9 cellular contexts compared by ENCODE assay signal in the genomic region with DNA sequence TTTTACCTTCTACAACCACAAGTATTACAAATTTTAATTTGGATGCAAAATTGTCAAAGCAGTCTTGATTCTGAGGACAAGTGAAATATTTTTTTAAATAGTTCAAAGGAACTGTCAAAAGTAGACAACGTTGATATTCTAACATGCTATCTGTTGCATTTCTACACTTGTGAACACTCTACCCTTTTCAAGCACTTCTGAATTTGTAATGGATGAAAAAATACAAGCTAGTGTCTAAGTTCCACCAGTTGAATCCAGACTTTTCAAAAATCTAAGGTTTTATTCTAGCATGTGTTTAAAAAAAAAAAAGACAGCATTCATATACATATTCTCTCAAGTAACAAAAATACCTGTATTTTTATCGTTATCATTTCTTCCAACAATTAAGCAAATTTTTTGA. TPM values are rescaled to one million over a fixed set of nuclear protein-coding genes. Genes with fewer than 3 reads are reported as not detected.
DNase-seq lines count a peak whose midpoint lies in the region; ATAC-seq and TF ChIP-seq lines count a peak whose summit lies in the region.
"Had no signal": no experiment of that assay in that cellular context is flagged by ENCODE, and none has a peak within 500 bp of the region (broad histone marks: within the 10 kb centered on the region; RNA-seq: fewer than 3 reads in every experiment).

No MANE protein-coding gene starts in this region.

- no peaks in the 10 kb centered on the region for H3K27me3 Mint-ChIP-seq in MCF 10A (ENCODE audit: insufficient read depth, unreplicated experiment)
- H3K27me3 Mint-ChIP-seq in activated naive CD8-positive, alpha-beta T cell treated with anti-CD3 and anti-CD28 coated beads, Interleukin-2, amount 10 ng/mL, durations not matched to agents 7 days and 5 days, result no peaks in the 10 kb centered on the region

- H3K27ac Mint-ChIP-seq in MCF 10A (ENCODE audit: low read depth, unreplicated experiment), result no peak overlapping the region
- H3K27ac Mint-ChIP-seq in activated naive CD8-positive, alpha-beta T cell treated with anti-CD3 and anti-CD28 coated beads, Interleukin-2, amount 10 ng/mL, durations not matched to agents 7 days and 5 days, result peak overlapping the region; percentile 99

- H3K27ac ChIP-seq in breast epithelium (no peak overlapping the region), liver (ENCODE audit: low read depth in 1 of 2, low read length in 2 of 2) (no peak overlapping the region), tibial artery (peak overlapping the region in 1 of 2 donors; percentile 96)

- H3K4me3 Mint-ChIP-seq in MCF 10A (ENCODE audit: unreplicated experiment), result no peak overlapping the region
- peak overlapping the region; percentile 96 for H3K4me3 Mint-ChIP-seq in activated naive CD8-positive, alpha-beta T cell treated with anti-CD3 and anti-CD28 coated beads, Interleukin-2, amount 10 ng/mL, durations not matched to agents 7 days and 5 days

- H3K9me3 ChIP-seq in breast epithelium, result no peaks in the 10 kb centered on the region
- H3K9me3 ChIP-seq in liver (ENCODE audit: control insufficient read depth in 4 of 4, low read length in 3 of 4), result no peaks in the 10 kb centered on the region
- no peaks in the 10 kb centered on the region for H3K9me3 ChIP-seq in tibial artery

- POLR2A ChIA-PET in MCF 10A (lab: Yijun Ruan, JAX), result interaction anchor here (0.6 to 9.2 kb wide), 22 partner anchors 11 to 952 kb away, joined by 3 to 193 read pairs (median 5); a partner anchor contains a TSS
- POLR2A ChIA-PET in activated naive CD8-positive, alpha-beta T cell treated with anti-CD3 and anti-CD28 coated beads, Interleukin-2, amount 10 ng/mL, durations not matched to agents 7 days and 5 days (lab: Charles Lee), result interaction anchor here (4.9 kb wide), 1 partner anchor 13 kb away, joined by 28 read pairs; no protein-coding TSS in a partner anchor

- H3K4me3 ChIP-seq in breast epithelium, result peak overlapping the region in 2 of 3 donors; percentile 98 to 99
- H3K4me3 ChIP-seq in liver (ENCODE audit: low read depth in 1 of 3, low read length in 3 of 3), result peak overlapping the region in 1 of 3 donors; percentile 100
- H3K4me3 ChIP-seq in tibial artery, result peak overlapping the region; percentile 77 to 98

- no peak for DNase-seq in breast epithelium (ENCODE audit: low spot score in 2 of 2)
- no peak for DNase-seq in MCF 10A (ENCODE audit: unreplicated experiment)
- DNase-seq in activated naive CD8-positive, alpha-beta T cell treated with anti-CD3 and anti-CD28 coated beads, Interleukin-2, amount 10 ng/mL, durations not matched to agents 7 days and 5 days, result no peak
- no peak for DNase-seq in tibial artery
- DNase-seq in activated CD8-positive, alpha-beta memory T cell treated with anti-CD3 and anti-CD28 coated beads, Interleukin-2, amount 50 U/mL, for 4 hours, result no peak
- DNase-seq: amniotic stem cell had no signal

- H3K27me3 ChIP-seq in breast epithelium (no peaks in the 10 kb centered on the region), liver (ENCODE audit: control insufficient read depth in 4 of 4, insufficient read depth in 4 of 4, low read length in 3 of 4) (no peaks in the 10 kb centered on the region), tibial artery (no peaks in the 10 kb centered on the region)

- CTCF ChIA-PET in MCF 10A (lab: Yijun Ruan, JAX), result interaction anchor here (0.8 to 5.1 kb wide), 4 partner anchors 19 to 90 kb away, joined by 3 to 34 read pairs (median 4); a partner anchor contains a TSS

- peak overlapping the region; percentile 13 to 48 for H3K9ac ChIP-seq in liver (ENCODE audit: low read depth in 1 of 2, low read length in 2 of 2)

- no peaks in the 10 kb centered on the region for H3K36me3 ChIP-seq in breast epithelium
- no peaks in the 10 kb centered on the region for H3K36me3 ChIP-seq in liver (ENCODE audit: control insufficient read depth in 4 of 4, insufficient read depth in 3 of 4, low read depth in 1 of 4, low read length in 3 of 4)
- peaks cover 0 to 9% (median 0%) of the 10 kb centered on the region in 3 donors for H3K36me3 ChIP-seq in tibial artery

- intact Hi-C loops in breast epithelium (cut with DNase I; ENCODE audit: low total_unique reads) (no loop called here), MCF 10A (cut with micrococcal nuclease) (loop anchor here (5.0 kb wide), 1 partner anchor 224 kb away; no protein-coding TSS in a partner anchor), tibial artery (cut with DNase I; ENCODE audit: low total_unique reads) (loop anchor here (2.0 to 10.0 kb wide), 3 partner anchors 41 to 91 kb away; a partner anchor contains a TSS)

- H3K36me3 Mint-ChIP-seq in MCF 10A (ENCODE audit: insufficient read depth, unreplicated experiment), result peaks cover 46% of the 10 kb centered on the region
- peaks cover 23% of the 10 kb centered on the region for H3K36me3 Mint-ChIP-seq in activated naive CD8-positive, alpha-beta T cell treated with anti-CD3 and anti-CD28 coated beads, Interleukin-2, amount 10 ng/mL, durations not matched to agents 7 days and 5 days

- ATAC-seq in activated naive CD8-positive, alpha-beta T cell treated with anti-CD3 and anti-CD28 coated beads, Interleukin-2, amount 10 ng/mL, durations not matched to agents 7 days and 5 days (ENCODE audit: low read depth), result no peak
- ATAC-seq in HG02642 (IDR thresholded peaks at IDR 0.05; ENCODE audit: poor library complexity, unreplicated experiment) (no peak), GM21423 (IDR thresholded peaks at IDR 0.05; ENCODE audit: unreplicated experiment) (no peak)

- BruUV-seq in MCF 10A (replicated peaks; lab: Mats Ljungman, UMichigan), result no TSS peak

- H3K9me3 Mint-ChIP-seq in MCF 10A (ENCODE audit: unreplicated experiment), result no peaks in the 10 kb centered on the region
- H3K9me3 Mint-ChIP-seq in activated naive CD8-positive, alpha-beta T cell treated with anti-CD3 and anti-CD28 coated beads, Interleukin-2, amount 10 ng/mL, durations not matched to agents 7 days and 5 days, result no peaks in the 10 kb centered on the region

- WGBS in liver, result 16% methylated on average over 2 of the region's 2 CpGs

- peaks cover 23% of the 10 kb centered on the region for H3K4me1 Mint-ChIP-seq in MCF 10A (ENCODE audit: insufficient read depth, unreplicated experiment)
- peaks cover 31% of the 10 kb centered on the region for H3K4me1 Mint-ChIP-seq in activated naive CD8-positive, alpha-beta T cell treated with anti-CD3 and anti-CD28 coated beads, Interleukin-2, amount 10 ng/mL, durations not matched to agents 7 days and 5 days

- no peak for TF ChIP-seq CTCF in breast epithelium (IDR thresholded peaks at IDR 0.05)
- TF ChIP-seq CTCF in MCF 10A (IDR thresholded peaks at IDR 0.05; ENCODE audit: unreplicated experiment), result no peak
- no peak for TF ChIP-seq CTCF in liver (IDR thresholded peaks at IDR 0.05; ENCODE audit: low read depth, low read length, missing input control)
- TF ChIP-seq CTCF in tibial artery (IDR thresholded peaks at IDR 0.05), result no peak

- TF ChIP-seq POLR2A in breast epithelium (IDR thresholded peaks at IDR 0.05), result no peak

- TF ChIP-seq RAD21 in liver (IDR thresholded peaks at IDR 0.05), result no peak

- H3K4me1 ChIP-seq in breast epithelium, result peaks cover 0 to 12% of the 10 kb centered on the region in 2 donors
- H3K4me1 ChIP-seq in liver (ENCODE audit: control insufficient read depth in 4 of 4, insufficient read depth in 4 of 4, low read length in 3 of 4), result peaks cover 1 to 31% (median 29%) of the 10 kb centered on the region in 4 donors
- H3K4me1 ChIP-seq in tibial artery, result peaks cover 0 to 72% (median 56%) of the 10 kb centered on the region in 4 donors

TF ChIP-seq in liver, 16 proteins besides CTCF, POLR2A, EP300 and RAD21 (continues in another document):
- TF ChIP-seq, protein P1, sequence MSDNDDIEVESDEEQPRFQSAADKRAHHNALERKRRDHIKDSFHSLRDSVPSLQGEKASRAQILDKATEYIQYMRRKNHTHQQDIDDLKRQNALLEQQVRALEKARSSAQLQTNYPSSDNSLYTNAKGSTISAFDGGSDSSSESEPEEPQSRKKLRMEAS (IDR thresholded peaks at IDR 0.05), result no peak
- TF ChIP-seq, protein P2, sequence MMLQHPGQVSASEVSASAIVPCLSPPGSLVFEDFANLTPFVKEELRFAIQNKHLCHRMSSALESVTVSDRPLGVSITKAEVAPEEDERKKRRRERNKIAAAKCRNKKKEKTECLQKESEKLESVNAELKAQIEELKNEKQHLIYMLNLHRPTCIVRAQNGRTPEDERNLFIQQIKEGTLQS (IDR thresholded peaks at IDR 0.05), result no peak
- no peak for TF ChIP-seq GABPA (IDR thresholded peaks at IDR 0.05 in 1 of 2, conservative IDR thresholded peaks at IDR 0.05 in 1 of 2)
- TF ChIP-seq FOXA1 (IDR thresholded peaks at IDR 0.05), result no peak
- TF ChIP-seq FOXA2 (IDR thresholded peaks at IDR 0.05), result no peak
- no peak for TF ChIP-seq RXRA (IDR thresholded peaks at IDR 0.05)

RNA-seq across cellular contexts. Expression of a gene that starts 2.1 kb away (rescaled TPM):
- total RNA-seq in breast epithelium (10 to 100 TPM; 34.4 to 91.6 (median 76.7) TPM), MCF 10A (2022) (48.7 and 61.0 TPM in 2 replicates), liver (10 to 100 TPM; 21.6 to 27.3 TPM)
- 10 to 100 TPM; 62.3 to 66.6 TPM for total RNA-seq in activated naive CD8-positive, alpha-beta T cell treated with anti-CD3 and anti-CD28 coated beads, Interleukin-2, amount 10 ng/mL, durations not matched to agents 7 days and 5 days
- 10 to 100 TPM in 1 of 2 donors, 1 to 10 TPM in 1; 4.2 to 21.0 TPM for polyA plus RNA-seq in liver

RNA-seq across cellular contexts. Expression of a gene that starts 2.5 kb away (rescaled TPM):
- total RNA-seq in breast epithelium (10 to 100 TPM; 17.7 to 38.3 (median 22.4) TPM), MCF 10A (2022) (56.5 and 74.8 TPM in 2 replicates), liver (10 to 100 TPM in 1 of 2 donors, 1 to 10 TPM in 1; 4.8 to 10.1 TPM)
- total RNA-seq in activated naive CD8-positive, alpha-beta T cell treated with anti-CD3 and anti-CD28 coated beads, Interleukin-2, amount 10 ng/mL, durations not matched to agents 7 days and 5 days, result 10 to 100 TPM; 31.9 to 34.9 TPM
- polyA plus RNA-seq in liver, result 10 to 100 TPM in 1 of 2 donors, 1 to 10 TPM in 1; 6.5 to 13.2 TPM

RNA-seq across cellular contexts. Expression of a gene that starts 41.4 kb away (rescaled TPM):
- total RNA-seq in breast epithelium (10 to 100 TPM; 13.3 to 21.2 (median 19.7) TPM), MCF 10A (2022) (45.6 and 52.5 TPM in 2 replicates), liver (10 to 100 TPM; 12.3 to 19.7 TPM)
- 10 to 100 TPM; 29.8 to 30.3 TPM for total RNA-seq in activated naive CD8-positive, alpha-beta T cell treated with anti-CD3 and anti-CD28 coated beads, Interleukin-2, amount 10 ng/mL, durations not matched to agents 7 days and 5 days
- polyA plus RNA-seq in liver, result 10 to 100 TPM in 1 of 2 donors, 1 to 10 TPM in 1; 9.5 to 15.9 TPM
